9 cellular contexts compared by ENCODE assay signal in genomic region chr13:98510156-98510509, GRCh38.
A peak's percentile ranks its signal among the peaks of the same experiment; 100 is the strongest.
DNase-seq lines count a peak whose midpoint lies in the region; ATAC-seq, FAIRE-seq and TF ChIP-seq lines count a peak whose summit lies in the region.
"Had no signal": no experiment of that assay in that cellular context is flagged by ENCODE, and none has a peak within 500 bp of the region (broad histone marks: within the 10 kb centered on the region; RNA-seq: fewer than 3 reads in every experiment).

No MANE protein-coding gene starts in this region.

- H3K4me1 Mint-ChIP-seq in T-cell: peaks cover 80 to 97% (median 97%) of the 10 kb centered on the region in 3 donors

- WGBS in spleen, 5 donors: 77 to 87% (median 84%) methylated on average over 7 of the region's 7 CpGs

- POLR2A ChIA-PET in T-cell (lab: Charles Lee): no interaction called here

- intact Hi-C loops in spleen (cut with DNase I; ENCODE audit: low total_unique reads): no loop called here

- ATAC-seq in T-cell (replicated peaks in 1 of 4) (no peak), foreskin keratinocyte (no peak), GM21390 (IDR thresholded peaks at IDR 0.05; ENCODE audit: unreplicated experiment) (no peak)

- CTCF ChIA-PET in T-cell (lab: Charles Lee): interaction anchor here in 1 of 2 donors (1.1 to 1.5 kb wide), 2 partner anchors 13 to 65 kb away, joined by 3 to 4 read pairs; no protein-coding TSS in a partner anchor

- DNase-seq in GM19239 (ENCODE audit: insufficient read length, low spot score): no peak
- no peak for DNase-seq in T-cell
- DNase-seq in foreskin keratinocyte: no peak
- no peak for DNase-seq in spleen
- no peak for DNase-seq in iPS-NIHi7 (ENCODE audit: extremely low spot score)
- no peak for DNase-seq in NCI-H1417 (lab: John Stamatoyannopoulos, UW)

- no peaks in the 10 kb centered on the region for H3K27me3 Mint-ChIP-seq in T-cell

- TF ChIP-seq CTCF in foreskin keratinocyte (conservative IDR thresholded peaks at IDR 0.05) (no peak), spleen (IDR thresholded peaks at IDR 0.05 in 8 of 11, conservative IDR thresholded peaks at IDR 0.05 in 3 of 11) (no peak)

- no peaks in the 10 kb centered on the region for H3K9me3 ChIP-seq in spleen
- H3K9me3 ChIP-seq: HAP-1, MG63 had no signal

- peak overlapping the region; percentile 84 to 90 for H3K27ac Mint-ChIP-seq in T-cell

- H3K27ac ChIP-seq in foreskin keratinocyte (peak overlapping the region; percentile 74), spleen (peak overlapping the region; percentile 58 to 85 (median 78))

- peaks cover 36% of the 10 kb centered on the region for H3K4me1 ChIP-seq in foreskin keratinocyte
- peaks cover 29 to 100% (median 80%) of the 10 kb centered on the region in 6 donors for H3K4me1 ChIP-seq in spleen

- H3K9me3 Mint-ChIP-seq in T-cell: no peaks in the 10 kb centered on the region

- H3K36me3 ChIP-seq in spleen: peaks cover 0 to 12% (median 3%) of the 10 kb centered on the region in 6 donors

- H3K36me3 Mint-ChIP-seq in T-cell: peaks cover 28% of the 10 kb centered on the region

- H3K4me3 ChIP-seq in spleen: peak overlapping the region in 1 of 8 donors; percentile 14
- H3K4me3 ChIP-seq: HAP-1, MG63 had no signal

- FAIRE-seq in GM19239 (lab: Jason Lieb, UNC): peak; percentile 33

- peak overlapping the region in 1 of 3 donors; percentile 29 for H3K4me3 Mint-ChIP-seq in T-cell

- no peaks in the 10 kb centered on the region for H3K27me3 ChIP-seq in foreskin keratinocyte
- no peaks in the 10 kb centered on the region for H3K27me3 ChIP-seq in spleen (replicated peaks in 1 of 7)
- H3K27me3 ChIP-seq: MG63 had no signal

- TF ChIP-seq POLR2A in spleen (IDR thresholded peaks at IDR 0.05): no peak
